Comparison of ENCODE assay signal across 23 cellular contexts in genomic region chr19:5092444-5092843, GRCh38.
DNase-seq lines count a peak whose midpoint lies in the region; ATAC-seq and TF ChIP-seq lines count a peak whose summit lies in the region.
"Had no signal": no experiment of that assay in that cellular context is flagged by ENCODE, and none has a peak within 500 bp of the region (broad histone marks: within the 10 kb centered on the region; RNA-seq: fewer than 3 reads in every experiment).

No MANE protein-coding gene starts in this region.

- BruUV-seq in A673 (replicated peaks; lab: Mats Ljungman, UMichigan) = no TSS peak

- H3K36me3 Mint-ChIP-seq in glutamatergic neuron (ENCODE audit: unreplicated experiment) = peaks cover 14% of the 10 kb centered on the region
- H3K36me3 Mint-ChIP-seq in activated T-helper 17 cell treated with anti-CD3 and anti-CD28 coated beads, Interleukin-2, amount 50 U/mL, for 72 hours (ENCODE audit: low read depth) = peaks cover 14% of the 10 kb centered on the region

- POLR2A ChIA-PET in A673 (lab: Charles Lee; ENCODE audit: low non-redundant PET) = no interaction called here

- CTCF ChIA-PET in A673 (lab: Charles Lee) = no interaction called here

- no peaks in the 10 kb centered on the region for H3K9me3 ChIP-seq in A673 (ENCODE audit: low read depth, low read length, poor library complexity, severe bottlenecking)
- no peaks in the 10 kb centered on the region for H3K9me3 ChIP-seq in HUES6 (ENCODE audit: control insufficient read depth, insufficient read depth, low read depth, low read length)
- no peaks in the 10 kb centered on the region for H3K9me3 ChIP-seq in skeletal muscle tissue (ENCODE audit: control insufficient read depth in 3 of 3, low read length in 3 of 3)
- H3K9me3 ChIP-seq: Caco-2 had no signal

- no peaks in the 10 kb centered on the region for H3K36me3 ChIP-seq in A673 (ENCODE audit: insufficient read depth, low read length, poor library complexity, severe bottlenecking)
- peaks cover 21% of the 10 kb centered on the region for H3K36me3 ChIP-seq in HUES6 (ENCODE audit: control insufficient read depth, insufficient read depth, low read length)
- H3K36me3 ChIP-seq in skeletal muscle tissue (ENCODE audit: control insufficient read depth in 3 of 3, insufficient read depth in 3 of 3, low read length in 3 of 3) = peaks cover 3 to 7% (median 7%) of the 10 kb centered on the region in 3 donors
- H3K36me3 ChIP-seq: neural progenitor cell had no signal

- TF ChIP-seq CTCF in A673 (conservative IDR thresholded peaks at IDR 0.05; ENCODE audit: low read depth, low read length) (no peak), glutamatergic neuron (IDR thresholded peaks at IDR 0.05; ENCODE audit: partially characterized antibody, unreplicated experiment) (no peak)

- H3K4me3 ChIP-seq in A673 (ENCODE audit: low read depth, low read length, poor library complexity, severe bottlenecking) = no peak overlapping the region
- H3K4me3 ChIP-seq in HUES6 (ENCODE audit: low read depth, low read length) = no peak overlapping the region
- H3K4me3 ChIP-seq in skeletal muscle tissue (ENCODE audit: low read length in 3 of 3) = no peak overlapping the region
- H3K4me3 ChIP-seq: neural progenitor cell had no signal

- no peak overlapping the region for H3K4me3 Mint-ChIP-seq in glutamatergic neuron (ENCODE audit: unreplicated experiment)
- no peak overlapping the region for H3K4me3 Mint-ChIP-seq in activated T-helper 17 cell treated with anti-CD3 and anti-CD28 coated beads, Interleukin-2, amount 50 U/mL, for 72 hours
- H3K4me3 Mint-ChIP-seq: activated CD4-positive, alpha-beta T cell treated with anti-CD3 and anti-CD28 coated beads for 36 hours; activated naive CD8-positive, alpha-beta T cell treated with anti-CD3 and anti-CD28 coated beads, Interleukin-2, amount 50 U/mL, for 24 hours; stimulated activated naive CD8-positive, alpha-beta T cell treated with anti-CD3 and anti-CD28 coated beads, Interleukin-15, Interleukin-2, amounts not matched to agents 100 ng/mL and 50 ng/mL, for 24 hours had no signal

- peaks cover 74% of the 10 kb centered on the region for H3K4me1 ChIP-seq in A673 (ENCODE audit: insufficient read depth, low read length, poor library complexity, severe bottlenecking)
- peaks cover 25% of the 10 kb centered on the region; the same call in 1 of the 2 replicates for H3K4me1 ChIP-seq in HUES6 (ENCODE audit: control insufficient read depth, insufficient read depth, low read length)
- H3K4me1 ChIP-seq in skeletal muscle tissue (ENCODE audit: control insufficient read depth in 3 of 3, insufficient read depth in 3 of 3, low read length in 3 of 3) = peaks cover 37 to 53% (median 50%) of the 10 kb centered on the region in 3 donors
- H3K4me1 ChIP-seq: Caco-2 had no signal

- peak overlapping the region; percentile 100 for H3K27ac ChIP-seq in A673 (ENCODE audit: low read depth, low read length, poor library complexity, severe bottlenecking)
- peak overlapping the region; percentile 39; the same call in 1 of the 2 replicates for H3K27ac ChIP-seq in HUES6 (ENCODE audit: low read depth, low read length)
- H3K27ac ChIP-seq in skeletal muscle tissue (ENCODE audit: low read depth, low read length) = peak overlapping the region; percentile 65

- no peak for DNase-seq in A673 (ENCODE audit: low spot score)
- no peak for DNase-seq in glutamatergic neuron
- no peak for DNase-seq in NCI-H1417 (lab: John Stamatoyannopoulos, UW)
- DNase-seq in NCI-H82 (lab: John Stamatoyannopoulos, UW) = no peak
- DNase-seq in pons (ENCODE audit: low spot score) = no peak
- DNase-seq: activated CD4-positive, alpha-beta T cell treated with anti-CD3 and anti-CD28 coated beads for 36 hours; activated gamma-delta T cell treated with Interleukin-2 at 50 U/mL for 16 hours; activated naive CD8-positive, alpha-beta T cell treated with anti-CD3 and anti-CD28 coated beads, Interleukin-2, amount 50 U/mL, for 24 hours; activated T-cell treated with anti-CD3 and anti-CD28 coated beads, Interleukin-2, amount 50 U/mL, for 1 hour; Caco-2; DND-41; effector CD4-positive, alpha-beta T cell; HCEC 1CT; Karpas-422; kidney glomerular epithelial cell; NCI-H1436; NCI-H345; T-helper 2 cell had no signal

- ATAC-seq in activated T-helper 17 cell treated with anti-CD3 and anti-CD28 coated beads, Interleukin-2, amount 50 U/mL, for 72 hours (replicated peaks) = no peak
- ATAC-seq: activated CD4-positive, alpha-beta T cell treated with anti-CD3 and anti-CD28 coated beads for 36 hours; activated naive CD8-positive, alpha-beta T cell treated with anti-CD3 and anti-CD28 coated beads, Interleukin-2, amount 50 U/mL, for 24 hours had no signal

- peaks cover 13% of the 10 kb centered on the region for H3K27me3 Mint-ChIP-seq in glutamatergic neuron (ENCODE audit: unreplicated experiment)
- no peaks in the 10 kb centered on the region for H3K27me3 Mint-ChIP-seq in activated T-helper 17 cell treated with anti-CD3 and anti-CD28 coated beads, Interleukin-2, amount 50 U/mL, for 72 hours
- H3K27me3 Mint-ChIP-seq: activated CD4-positive, alpha-beta T cell treated with anti-CD3 and anti-CD28 coated beads for 36 hours; activated naive CD8-positive, alpha-beta T cell treated with anti-CD3 and anti-CD28 coated beads, Interleukin-2, amount 50 U/mL, for 24 hours; stimulated activated naive CD8-positive, alpha-beta T cell treated with anti-CD3 and anti-CD28 coated beads, Interleukin-15, Interleukin-2, amounts not matched to agents 100 ng/mL and 50 ng/mL, for 24 hours had no signal

- no peak overlapping the region for H3K9ac ChIP-seq in HUES6 (ENCODE audit: low read length)
- H3K9ac ChIP-seq in skeletal muscle tissue (ENCODE audit: low read depth in 1 of 3, low read length in 3 of 3) = peak overlapping the region in 1 of 3 donors; percentile 77
- H3K9ac ChIP-seq: neural progenitor cell had no signal

- H3K4me1 Mint-ChIP-seq in glutamatergic neuron (ENCODE audit: low read depth, unreplicated experiment) = peaks cover 43% of the 10 kb centered on the region
- H3K4me1 Mint-ChIP-seq in activated T-helper 17 cell treated with anti-CD3 and anti-CD28 coated beads, Interleukin-2, amount 50 U/mL, for 72 hours = no peaks in the 10 kb centered on the region
- H3K4me1 Mint-ChIP-seq: activated CD4-positive, alpha-beta T cell treated with anti-CD3 and anti-CD28 coated beads for 36 hours; activated naive CD8-positive, alpha-beta T cell treated with anti-CD3 and anti-CD28 coated beads, Interleukin-2, amount 50 U/mL, for 24 hours had no signal

- peaks cover 16% of the 10 kb centered on the region for H3K9me3 Mint-ChIP-seq in glutamatergic neuron (ENCODE audit: unreplicated experiment)
- H3K9me3 Mint-ChIP-seq in activated T-helper 17 cell treated with anti-CD3 and anti-CD28 coated beads, Interleukin-2, amount 50 U/mL, for 72 hours = no peaks in the 10 kb centered on the region
- H3K9me3 Mint-ChIP-seq: stimulated activated naive CD8-positive, alpha-beta T cell treated with anti-CD3 and anti-CD28 coated beads, Interleukin-15, Interleukin-2, amounts not matched to agents 100 ng/mL and 50 ng/mL, for 24 hours had no signal

- intact Hi-C loops in A673 (cut with micrococcal nuclease; ENCODE audit: unreplicated experiment) = no loop called here

- H3K27ac Mint-ChIP-seq in glutamatergic neuron (ENCODE audit: unreplicated experiment) = peak overlapping the region; percentile 95
- no peak overlapping the region for H3K27ac Mint-ChIP-seq in activated T-helper 17 cell treated with anti-CD3 and anti-CD28 coated beads, Interleukin-2, amount 50 U/mL, for 72 hours
- H3K27ac Mint-ChIP-seq: activated CD4-positive, alpha-beta T cell treated with anti-CD3 and anti-CD28 coated beads for 36 hours; activated naive CD8-positive, alpha-beta T cell treated with anti-CD3 and anti-CD28 coated beads, Interleukin-2, amount 50 U/mL, for 24 hours; stimulated activated naive CD8-positive, alpha-beta T cell treated with anti-CD3 and anti-CD28 coated beads, Interleukin-15, Interleukin-2, amounts not matched to agents 100 ng/mL and 50 ng/mL, for 24 hours had no signal

- H3K27me3 ChIP-seq in A673 (replicated peaks; ENCODE audit: insufficient read depth, low read depth, low read length, poor library complexity) = no peaks in the 10 kb centered on the region
- H3K27me3 ChIP-seq in HUES6 (ENCODE audit: control insufficient read depth, insufficient read depth, low read length) = no peaks in the 10 kb centered on the region
- H3K27me3 ChIP-seq in skeletal muscle tissue (ENCODE audit: control insufficient read depth in 3 of 3, insufficient read depth in 3 of 3, low read length in 3 of 3) = no peaks in the 10 kb centered on the region
- H3K27me3 ChIP-seq: neural progenitor cell had no signal

Comparison
In these comparisons a context has a peak if more than half of its experiments do, and no peak if none do; other contexts are left out.
1. H3K27ac ChIP-seq: peak in every context shown above with its lines; median percentile 100 in A673; 65 in skeletal muscle tissue; 39 in HUES6.